In the genomic region with DNA sequence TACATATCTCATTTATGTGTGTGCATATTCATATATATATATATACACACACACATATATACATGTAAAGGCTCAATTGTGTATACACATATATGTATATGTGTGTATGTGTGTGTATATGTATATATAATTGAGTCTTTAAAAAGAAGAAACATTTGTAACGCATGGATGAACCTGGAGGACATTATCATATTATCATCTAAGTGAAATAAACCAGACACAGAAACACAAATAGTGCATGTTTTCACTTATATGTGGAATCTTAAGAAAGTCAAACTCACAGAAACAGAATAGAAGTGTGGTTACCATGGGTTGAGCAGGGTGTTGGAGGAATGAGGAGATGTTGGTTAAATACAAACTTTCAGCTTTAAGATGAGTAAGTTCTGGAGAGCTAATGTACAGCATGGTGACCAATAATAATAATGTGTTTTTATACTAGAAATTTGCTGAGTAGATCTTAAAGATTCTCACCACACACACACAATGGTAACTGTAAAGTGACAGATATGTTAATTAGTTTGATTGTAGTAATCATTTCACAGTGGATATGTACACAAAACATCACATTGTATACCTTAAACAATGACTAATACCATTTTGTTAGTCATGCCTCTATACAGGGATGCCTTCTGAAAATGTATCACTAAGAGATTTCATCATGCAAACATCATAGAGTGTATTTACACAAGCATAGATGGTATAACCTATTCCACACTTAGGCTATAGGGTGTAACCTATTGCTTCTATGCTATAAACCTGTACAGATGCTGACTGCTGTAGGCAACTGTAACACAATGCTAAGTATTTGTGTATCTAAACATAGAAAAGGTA, we compare ENCODE assay signal across 14 cellular contexts.
DNase-seq lines count a peak whose midpoint lies in the region; ATAC-seq, FAIRE-seq and TF ChIP-seq lines count a peak whose summit lies in the region.
"Had no signal": no experiment of that assay in that cellular context is flagged by ENCODE, and none has a peak within 500 bp of the region (broad histone marks: within the 10 kb centered on the region; RNA-seq: fewer than 3 reads in every experiment).

No MANE protein-coding gene starts in this region.

- H3K9ac ChIP-seq in endothelial cell of umbilical vein (replicated peaks; ENCODE audit: extremely low read depth, insufficient read depth, low read length), result no peak overlapping the region

- H3K9me3 ChIP-seq in endothelial cell of umbilical vein (replicated peaks; ENCODE audit: control insufficient read depth, insufficient read depth, low read length), result no peaks in the 10 kb centered on the region
- H3K9me3 ChIP-seq: ovary had no signal

- H2AFZ ChIP-seq in endothelial cell of umbilical vein (ENCODE audit: low read depth, low read length), result no peak overlapping the region

- H3K27me3 Mint-ChIP-seq in Calu3 (ENCODE audit: unreplicated experiment), result no peaks in the 10 kb centered on the region

- no peak overlapping the region for H3K4me2 ChIP-seq in endothelial cell of umbilical vein (ENCODE audit: insufficient read depth, low read length)

- POLR2A ChIA-PET in RWPE1 (lab: Yijun Ruan, JAX; ENCODE audit: low non-redundant PET), result no interaction called here
- POLR2A ChIA-PET in endothelial cell of umbilical vein (lab: Charles Lee), result no interaction called here

- DNase-seq in Calu3 (no peak), ELR (ENCODE audit: low read depth) (peak; percentile 82), RWPE1 (ENCODE audit: low spot score) (peak; percentile 62), endothelial cell of umbilical vein (ENCODE audit: low read depth, low spot score) (no peak), Ammon's horn (ENCODE audit: low spot score) (no peak)
- DNase-seq in stimulated activated CD4-positive, alpha-beta T cell treated with anti-CD3 and anti-CD28 coated beads, Interleukin-4, amount 100 ng/mL, for 24 hours, result no peak
- DNase-seq: hypothalamus, KBM-7, NCI-H1105 treated with DMSO at 0.1 percent for 48 hours, NCI-H226, ovary had no signal

- no peaks in the 10 kb centered on the region for H3K27me3 ChIP-seq in endothelial cell of umbilical vein (ENCODE audit: control insufficient read depth in 2 of 2, insufficient read depth in 2 of 2, low read length in 2 of 2)
- H3K27me3 ChIP-seq: ovary had no signal

- no peak overlapping the region for H3K4me3 ChIP-seq in endothelial cell of umbilical vein (replicated peaks in 1 of 3; ENCODE audit: insufficient read depth in 1 of 3, low read depth in 1 of 3, low read length in 3 of 3)
- H3K4me3 ChIP-seq: ovary, skin epidermis had no signal

- no peak for FAIRE-seq in endothelial cell of umbilical vein (lab: Jason Lieb, UNC)
- FAIRE-seq: GM12891 had no signal

- CTCF ChIA-PET in Calu3 (lab: Charles Lee) (no interaction called here), RWPE1 (lab: Yijun Ruan, JAX) (no interaction called here), endothelial cell of umbilical vein (lab: Charles Lee) (no interaction called here)

- intact Hi-C loops in Calu3 (cut with micrococcal nuclease; ENCODE audit: unreplicated experiment) (no loop called here), endothelial cell of umbilical vein (cut with micrococcal nuclease) (no loop called here)

- no peak overlapping the region for H3K4me3 Mint-ChIP-seq in Calu3 (ENCODE audit: low read depth, unreplicated experiment)

- no TSS peak for BruUV-seq in Calu3 (replicated peaks; lab: Mats Ljungman, UMichigan)
- no TSS peak for BruUV-seq in endothelial cell of umbilical vein (replicated peaks; lab: Mats Ljungman, UMichigan)

- peaks cover 16% of the 10 kb centered on the region for H3K4me1 Mint-ChIP-seq in Calu3 (ENCODE audit: low read depth, unreplicated experiment)

- peaks cover 0 to 2% of the 10 kb centered on the region in 2 experiments for H3K36me3 ChIP-seq in endothelial cell of umbilical vein (ENCODE audit: control insufficient read depth in 2 of 2, extremely low read depth in 1 of 2, insufficient read depth in 2 of 2, low read length in 2 of 2)
- H3K36me3 ChIP-seq: ovary had no signal

- H3K36me3 Mint-ChIP-seq in Calu3 (ENCODE audit: insufficient read depth, unreplicated experiment), result peaks cover 3% of the 10 kb centered on the region

- H3K9me3 Mint-ChIP-seq in Calu3 (ENCODE audit: low read depth, unreplicated experiment), result no peaks in the 10 kb centered on the region

- TF ChIP-seq CTCF in Calu3 (IDR thresholded peaks at IDR 0.05; ENCODE audit: unreplicated experiment) (no peak), RWPE1 (conservative IDR thresholded peaks at IDR 0.05; ENCODE audit: low read depth) (no peak), endothelial cell of umbilical vein (IDR thresholded peaks at IDR 0.05; ENCODE audit: extremely low read depth in 1 of 2, insufficient read depth in 1 of 2, low read depth in 1 of 2, low read length in 2 of 2) (no peak)

- no peaks in the 10 kb centered on the region for H4K20me1 ChIP-seq in endothelial cell of umbilical vein (replicated peaks; ENCODE audit: control insufficient read depth, extremely low read depth, insufficient read depth, low read length)

- dilution Hi-C loops in endothelial cell of umbilical vein (cut with MboI; ENCODE audit: extremely low pct_ligation_motif_present, low sequenced_read_pairs), result no loop called here

- H3K27ac ChIP-seq in RWPE1, result no peak overlapping the region
- no peak overlapping the region for H3K27ac ChIP-seq in endothelial cell of umbilical vein (ENCODE audit: insufficient read depth, low read depth, low read length)
- H3K27ac ChIP-seq: ovary, skin epidermis had no signal

- no peak for ATAC-seq in GM19035 (IDR thresholded peaks at IDR 0.05; ENCODE audit: unreplicated experiment)

- no peak for TF ChIP-seq POLR2A in endothelial cell of umbilical vein (IDR thresholded peaks at IDR 0.05; ENCODE audit: low read depth, low read length)

- H3K27ac Mint-ChIP-seq in Calu3 (ENCODE audit: unreplicated experiment), result peak overlapping the region; percentile 7

- no peaks in the 10 kb centered on the region for H3K9me1 ChIP-seq in endothelial cell of umbilical vein (replicated peaks; ENCODE audit: control insufficient read depth, extremely low read depth, insufficient read depth, low read length)

- no peaks in the 10 kb centered on the region for H3K4me1 ChIP-seq in endothelial cell of umbilical vein (ENCODE audit: control insufficient read depth, extremely low read depth, insufficient read depth, low read length)

- H3K79me2 ChIP-seq in endothelial cell of umbilical vein (ENCODE audit: control insufficient read depth, insufficient read depth, low read length), result no peaks in the 10 kb centered on the region

TF ChIP-seq in endothelial cell of umbilical vein, 7 proteins besides CTCF, POLR2A, EP300 and RAD21:
- peak; percentile 28 for TF ChIP-seq FOS (IDR thresholded peaks at IDR 0.05; ENCODE audit: borderline replicate concordance, insufficient read depth, low read length)
- no peak for TF ChIP-seq JUN (IDR thresholded peaks at IDR 0.05; ENCODE audit: borderline replicate concordance, insufficient read depth, insufficient read length, low read depth)

Comparison
In these comparisons a context has a peak if more than half of its experiments do, and no peak if none do; other contexts are left out.
1. DNase-seq: peak in ELR (single experiment) and RWPE1 (single experiment); none in Calu3 (single experiment), endothelial cell of umbilical vein (single experiment), stimulated activated CD4-positive, alpha-beta T cell treated with anti-CD3 and anti-CD28 coated beads, Interleukin-4, amount 100 ng/mL, for 24 hours (single experiment) and Ammon's horn (single experiment).